Comparison of ENCODE assay signal across 15 cellular contexts in genomic region chr18:69326094-69326493, GRCh38.
"Had no signal": no experiment of that assay in that cellular context is flagged by ENCODE, and none has a peak within 500 bp of the region (broad histone marks: within the 10 kb centered on the region; RNA-seq: fewer than 3 reads in every experiment).

No MANE protein-coding gene starts in this region.

- H3K4me3 ChIP-seq: adrenal gland, dorsolateral prefrontal cortex, right atrium auricular region, thyroid gland had no signal

- H3K27ac ChIP-seq: adrenal gland, dorsolateral prefrontal cortex, right atrium auricular region, thyroid gland had no signal

- DNase-seq: activated CD4-positive, alpha-beta T cell treated with anti-CD3 and anti-CD28 coated beads for 4 hours; activated CD8-positive, alpha-beta T cell treated with anti-CD3 and anti-CD28 coated beads for 36 hours; activated effector memory CD4-positive, alpha-beta T cell treated with Interleukin-2 at 50 U/mL for 16 hours; activated naive CD4-positive, alpha-beta T cell treated with anti-CD3 and anti-CD28 coated beads, Interleukin-2, amount 50 U/mL, for 16 hours; activated T-cell treated with anti-CD3 and anti-CD28 coated beads, Interleukin-2, amount 50 U/mL, for 4 hours; adrenal gland; dorsolateral prefrontal cortex; endodermal cell; occipital lobe; stimulated activated CD4-positive, alpha-beta T cell treated with anti-CD3 and anti-CD28 coated beads, Interleukin-2, amount 100 ng/mL, for 48 hours; thyroid gland had no signal

- H3K4me1 ChIP-seq: adrenal gland, right atrium auricular region, thyroid gland had no signal

- H3K27me3 ChIP-seq: adrenal gland, dorsolateral prefrontal cortex, right atrium auricular region, thyroid gland had no signal

- H3K36me3 ChIP-seq: adrenal gland, right atrium auricular region, thyroid gland had no signal

- ATAC-seq: activated CD8-positive, alpha-beta T cell treated with anti-CD3 and anti-CD28 coated beads for 36 hours; activated T-cell treated with anti-CD3 and anti-CD28 coated beads, Interleukin-2, amount 50 U/mL, for 4 hours; natural killer cell treated with Interleukin-12 subunit alpha and Interleukin-12 subunit beta and Interleukin-15 and Interleukin-18, amount 100 ng/mL, for 72 hours; stimulated activated memory B cell treated with anti-CD40 and anti-IgM and Interleukin-4, amounts not matched to agents 10 μg/mL and 1 μg/mL and 100 μg/mL, for 72 hours; WTC11 had no signal

- H3K9me3 ChIP-seq: adrenal gland, right atrium auricular region, thyroid gland had no signal
